16 cellular contexts compared by ENCODE assay signal in genomic region chr5:124678478-124678877, GRCh38.
DNase-seq lines count a peak whose midpoint lies in the region; ATAC-seq and TF ChIP-seq lines count a peak whose summit lies in the region.
"Had no signal": no experiment of that assay in that cellular context is flagged by ENCODE, and none has a peak within 500 bp of the region (broad histone marks: within the 10 kb centered on the region; RNA-seq: fewer than 3 reads in every experiment).

No MANE protein-coding gene starts in this region.

- H3F3A ChIP-seq in SU-DHL-6 (ENCODE audit: insufficient read depth): 0 out of 2 replicates have a peak, but pooled peaks cover 6% of the 10 kb centered on the region
- peaks cover 57% of the 10 kb centered on the region for H3F3A ChIP-seq in neural progenitor cell (ENCODE audit: low read depth)

- DNase-seq in Right ventricle myocardium superior (peak; percentile 46), neural progenitor cell (ENCODE audit: low spot score) (no peak), GM10266 (ENCODE audit: extremely low spot score) (no peak), activated gamma-delta T cell treated with Interleukin-2 at 50 U/mL for 16 hours (no peak)
- no peak for DNase-seq in natural killer cell treated with Interleukin-12 subunit alpha and Interleukin-12 subunit beta and Interleukin-15 and Interleukin-18, amount 100 ng/mL, for 72 hours (ENCODE audit: low spot score)
- DNase-seq: ACHN; activated CD8-positive, alpha-beta memory T cell treated with anti-CD3 and anti-CD28 coated beads for 24 hours; activated naive CD4-positive, alpha-beta T cell treated with anti-CD3 and anti-CD28 coated beads, Interleukin-2, amount 10 ng/mL, durations not matched to agents 7 days and 5 days; kidney; NCI-H1417 treated with DMSO at 0.1 percent for 48 hours; SJCRH30; stimulated activated CD4-positive, alpha-beta T cell treated with anti-CD3 and anti-CD28 coated beads, Interleukin-12 subunit alpha, Interleukin-12 subunit beta, amount 100 ng/mL, for 4 hours had no signal

- H3K9me2 ChIP-seq in SU-DHL-6 (replicated peaks; ENCODE audit: insufficient read depth, low read length): no peaks in the 10 kb centered on the region

- ATAC-seq in Right ventricle myocardium superior (ENCODE audit: poor library complexity) (peak; percentile 79), GM19452 (IDR thresholded peaks at IDR 0.05; ENCODE audit: unreplicated experiment) (no peak)
- no peak for ATAC-seq in natural killer cell treated with Interleukin-12 subunit alpha and Interleukin-12 subunit beta and Interleukin-15 and Interleukin-18, amount 100 ng/mL, for 72 hours

- H3K4me2 ChIP-seq in BLaER1: 0 out of 2 replicates have a peak overlapping the region, but pooled peaks have one; percentile 21
- H3K4me2 ChIP-seq in SU-DHL-6 (ENCODE audit: low read depth, low read length, poor library complexity, severe bottlenecking): peak overlapping the region; percentile 13
- peak overlapping the region; percentile 61 for H3K4me2 ChIP-seq in neural progenitor cell

- peaks cover 34% of the 10 kb centered on the region for H3K36me3 Mint-ChIP-seq in neural progenitor cell
- H3K36me3 Mint-ChIP-seq in natural killer cell treated with Interleukin-12 subunit alpha and Interleukin-12 subunit beta and Interleukin-15 and Interleukin-18, amount 100 ng/mL, for 72 hours: no peaks in the 10 kb centered on the region
- H3K36me3 Mint-ChIP-seq: activated naive CD4-positive, alpha-beta T cell treated with anti-CD3 and anti-CD28 coated beads, Interleukin-2, amount 10 ng/mL, durations not matched to agents 7 days and 5 days had no signal

- H3K4me3 Mint-ChIP-seq in neural progenitor cell: no peak overlapping the region
- H3K4me3 Mint-ChIP-seq in natural killer cell treated with Interleukin-12 subunit alpha and Interleukin-12 subunit beta and Interleukin-15 and Interleukin-18, amount 100 ng/mL, for 72 hours: no peak overlapping the region
- H3K4me3 Mint-ChIP-seq: activated naive CD4-positive, alpha-beta T cell treated with anti-CD3 and anti-CD28 coated beads, Interleukin-2, amount 10 ng/mL, durations not matched to agents 7 days and 5 days had no signal

- H3K4me1 ChIP-seq in BLaER1: peaks cover 51% of the 10 kb centered on the region
- H3K4me1 ChIP-seq in neural progenitor cell: peaks cover 66% of the 10 kb centered on the region

- H3K9me3 ChIP-seq in BLaER1 (no peaks in the 10 kb centered on the region), SU-DHL-6 (ENCODE audit: insufficient read depth, low read length) (no peaks in the 10 kb centered on the region), neural progenitor cell (ENCODE audit: low read depth) (no peaks in the 10 kb centered on the region)
- H3K9me3 ChIP-seq: SJCRH30 had no signal

- H3K36me3 ChIP-seq in BLaER1: peaks cover 94% of the 10 kb centered on the region
- H3K36me3 ChIP-seq in SU-DHL-6 (ENCODE audit: low read length): peaks cover 4% of the 10 kb centered on the region; the same call in 1 of the 2 replicates
- H3K36me3 ChIP-seq in neural progenitor cell: no peaks in the 10 kb centered on the region
- H3K36me3 ChIP-seq: SJCRH30 had no signal

- H3K79me2 ChIP-seq in SU-DHL-6 (ENCODE audit: insufficient read depth, low read length): peaks cover 99% of the 10 kb centered on the region
- peaks cover 100% of the 10 kb centered on the region for H3K79me2 ChIP-seq in neural progenitor cell (ENCODE audit: low read depth)

- peaks cover 59% of the 10 kb centered on the region for H3K4me1 Mint-ChIP-seq in neural progenitor cell
- H3K4me1 Mint-ChIP-seq in natural killer cell treated with Interleukin-12 subunit alpha and Interleukin-12 subunit beta and Interleukin-15 and Interleukin-18, amount 100 ng/mL, for 72 hours (ENCODE audit: low read depth in 2 of 2): no peaks in the 10 kb centered on the region
- H3K4me1 Mint-ChIP-seq: activated naive CD4-positive, alpha-beta T cell treated with anti-CD3 and anti-CD28 coated beads, Interleukin-2, amount 10 ng/mL, durations not matched to agents 7 days and 5 days had no signal

- H4K20me1 ChIP-seq in BLaER1 (peaks cover 100% of the 10 kb centered on the region), SU-DHL-6 (ENCODE audit: low read depth, low read length) (peaks cover 4% of the 10 kb centered on the region; the same call in 1 of the 2 replicates), neural progenitor cell (ENCODE audit: low read depth) (peaks cover 100% of the 10 kb centered on the region)

- no peak overlapping the region for H3K27ac ChIP-seq in BLaER1
- peak overlapping the region; percentile 39; the same call in 1 of the 2 replicates for H3K27ac ChIP-seq in SU-DHL-6 (ENCODE audit: low read depth, low read length)
- peak overlapping the region; percentile 73 for H3K27ac ChIP-seq in neural progenitor cell
- H3K27ac ChIP-seq: SJCRH30 had no signal

- H2AFZ ChIP-seq in SU-DHL-6 (ENCODE audit: low read depth, low read length, severe bottlenecking) (no peak overlapping the region), neural progenitor cell (replicated peaks) (no peak overlapping the region)

- no peak overlapping the region for H3K9ac ChIP-seq in BLaER1
- H3K9ac ChIP-seq in SU-DHL-6 (ENCODE audit: low read length): 0 out of 2 replicates have a peak overlapping the region, but pooled peaks have one; percentile 1
- H3K9ac ChIP-seq in neural progenitor cell: no peak overlapping the region

- TF ChIP-seq CTCF in SU-DHL-6 (IDR thresholded peaks at IDR 0.05; ENCODE audit: insufficient read depth, low read length, poor library complexity, severe bottlenecking) (no peak), neural progenitor cell (IDR thresholded peaks at IDR 0.05) (peak; percentile 7), GM10266 (IDR thresholded peaks at IDR 0.05; ENCODE audit: control insufficient read depth, insufficient read depth, low read depth, missing control alignments) (no peak)

- H3K9me3 Mint-ChIP-seq in neural progenitor cell: peaks cover 11% of the 10 kb centered on the region
- H3K9me3 Mint-ChIP-seq in natural killer cell treated with Interleukin-12 subunit alpha and Interleukin-12 subunit beta and Interleukin-15 and Interleukin-18, amount 100 ng/mL, for 72 hours: no peaks in the 10 kb centered on the region
- H3K9me3 Mint-ChIP-seq: activated naive CD4-positive, alpha-beta T cell treated with anti-CD3 and anti-CD28 coated beads, Interleukin-2, amount 10 ng/mL, durations not matched to agents 7 days and 5 days had no signal

- H3K27me3 ChIP-seq in BLaER1: no peaks in the 10 kb centered on the region
- H3K27me3 ChIP-seq in SU-DHL-6 (ENCODE audit: low read length): no peaks in the 10 kb centered on the region
- no peaks in the 10 kb centered on the region for H3K27me3 ChIP-seq in neural progenitor cell
- H3K27me3 ChIP-seq: SJCRH30 had no signal

- H3K27ac Mint-ChIP-seq in neural progenitor cell: peak overlapping the region; percentile 23
- no peak overlapping the region for H3K27ac Mint-ChIP-seq in natural killer cell treated with Interleukin-12 subunit alpha and Interleukin-12 subunit beta and Interleukin-15 and Interleukin-18, amount 100 ng/mL, for 72 hours
- H3K27ac Mint-ChIP-seq: activated naive CD4-positive, alpha-beta T cell treated with anti-CD3 and anti-CD28 coated beads, Interleukin-2, amount 10 ng/mL, durations not matched to agents 7 days and 5 days had no signal

- H3K27me3 Mint-ChIP-seq in neural progenitor cell (ENCODE audit: insufficient read depth, low read depth): no peaks in the 10 kb centered on the region
- peaks cover 8 to 21% of the 10 kb centered on the region in 2 donors for H3K27me3 Mint-ChIP-seq in natural killer cell treated with Interleukin-12 subunit alpha and Interleukin-12 subunit beta and Interleukin-15 and Interleukin-18, amount 100 ng/mL, for 72 hours
- H3K27me3 Mint-ChIP-seq: activated naive CD4-positive, alpha-beta T cell treated with anti-CD3 and anti-CD28 coated beads, Interleukin-2, amount 10 ng/mL, durations not matched to agents 7 days and 5 days had no signal

- intact Hi-C loops in Right ventricle myocardium superior (cut with DNase I): no loop called here

- H3K4me3 ChIP-seq in BLaER1 (no peak overlapping the region), SU-DHL-6 (ENCODE audit: insufficient read depth, low read length, poor library complexity, severe bottlenecking) (no peak overlapping the region), neural progenitor cell (no peak overlapping the region)
- H3K4me3 ChIP-seq: coronary artery, SJCRH30 had no signal
